Comparison of ENCODE assay signal across 16 cellular contexts in genomic region chr2:168639024-168639423, GRCh38.
A peak's percentile ranks its signal among the peaks of the same experiment; 100 is the strongest.
DNase-seq lines count a peak whose midpoint lies in the region; ATAC-seq and TF ChIP-seq lines count a peak whose summit lies in the region.
"Had no signal": no experiment of that assay in that cellular context is flagged by ENCODE, and none has a peak within 500 bp of the region (broad histone marks: within the 10 kb centered on the region; RNA-seq: fewer than 3 reads in every experiment).

No MANE protein-coding gene starts in this region.

- no peak overlapping the region for H3K18ac ChIP-seq in trophoblast cell (ENCODE audit: low read length)

- H3K27me3 ChIP-seq in right atrium auricular region (no peaks in the 10 kb centered on the region), trophoblast cell (ENCODE audit: insufficient read depth, low read length) (no peaks in the 10 kb centered on the region)
- H3K27me3 ChIP-seq: thyroid gland had no signal

- H3K27ac ChIP-seq in right atrium auricular region, result peak overlapping the region; percentile 79 to 89
- H3K27ac ChIP-seq in trophoblast cell (ENCODE audit: low read depth, low read length), result peak overlapping the region; percentile 31
- H3K27ac ChIP-seq: thyroid gland had no signal

- H4K8ac ChIP-seq in trophoblast cell (ENCODE audit: low read depth, low read length), result no peak overlapping the region

- no peak overlapping the region for H3K4ac ChIP-seq in trophoblast cell (ENCODE audit: low read depth, low read length)

- peaks cover 2% of the 10 kb centered on the region for H3K79me2 ChIP-seq in trophoblast cell (ENCODE audit: control insufficient read depth, insufficient read depth, low read length, poor library complexity)

- no peak for ATAC-seq in Right ventricle myocardium superior (ENCODE audit: poor library complexity)
- no peak for ATAC-seq in HG02884 (IDR thresholded peaks at IDR 0.05; ENCODE audit: unreplicated experiment)
- ATAC-seq in HG02571 (IDR thresholded peaks at IDR 0.05; ENCODE audit: unreplicated experiment), result no peak
- ATAC-seq: effector memory CD8-positive, alpha-beta T cell; stimulated activated effector memory CD8-positive, alpha-beta T cell treated with anti-CD3 and anti-CD28 coated beads, Interleukin-12 subunit alpha, Interleukin-12 subunit beta, amount 100 ng/mL, for 72 hours had no signal

- no peak overlapping the region for H3K9ac ChIP-seq in trophoblast cell (ENCODE audit: low read length)

- H3K36me3 ChIP-seq in right atrium auricular region, result no peaks in the 10 kb centered on the region
- no peaks in the 10 kb centered on the region for H3K36me3 ChIP-seq in trophoblast cell (ENCODE audit: control insufficient read depth in 1 of 2, insufficient read depth in 2 of 2, low read length in 2 of 2)
- H3K36me3 ChIP-seq: thyroid gland had no signal

- no peak overlapping the region for H4K12ac ChIP-seq in trophoblast cell (ENCODE audit: low read depth, low read length)

- no peaks in the 10 kb centered on the region for H3K9me3 ChIP-seq in right atrium auricular region
- no peaks in the 10 kb centered on the region for H3K9me3 ChIP-seq in trophoblast cell (ENCODE audit: insufficient read depth, low read depth, low read length)
- H3K9me3 ChIP-seq: thyroid gland had no signal

- no peak overlapping the region for H3K14ac ChIP-seq in trophoblast cell (ENCODE audit: low read length)

- no peak overlapping the region for H2BK5ac ChIP-seq in trophoblast cell (ENCODE audit: low read depth, low read length, poor library complexity)

- H2AFZ ChIP-seq in trophoblast cell (ENCODE audit: insufficient read depth, low read length, poor library complexity), result no peak overlapping the region

- no peak overlapping the region for H2BK12ac ChIP-seq in trophoblast cell (ENCODE audit: low read length)

- H3K23ac ChIP-seq in trophoblast cell (ENCODE audit: low read length), result no peak overlapping the region

- intact Hi-C loops in Right ventricle myocardium superior (cut with DNase I), result no loop called here

- TF ChIP-seq CTCF in right atrium auricular region (IDR thresholded peaks at IDR 0.05), result no peak
- TF ChIP-seq CTCF in fibroblast of villous mesenchyme (IDR thresholded peaks at IDR 0.05; ENCODE audit: insufficient read depth, low read depth, low read length), result no peak

- H3K4me3 ChIP-seq in right atrium auricular region, result no peak overlapping the region
- no peak overlapping the region for H3K4me3 ChIP-seq in fibroblast of villous mesenchyme (ENCODE audit: low read depth, low read length)
- no peak overlapping the region for H3K4me3 ChIP-seq in trophoblast cell (ENCODE audit: low read depth, low read length)
- H3K4me3 ChIP-seq: thyroid gland had no signal

- H2BK120ac ChIP-seq in trophoblast cell (ENCODE audit: insufficient read depth, low read length, poor library complexity), result no peak overlapping the region

- DNase-seq in right atrium auricular region (ENCODE audit: low spot score), result no peak
- DNase-seq in Right ventricle myocardium superior, result no peak
- peak; percentile 72 for DNase-seq in fibroblast of villous mesenchyme (ENCODE audit: low read depth)
- DNase-seq in trophoblast cell, result peak; percentile 36 to 49
- DNase-seq in C1 segment of cervical spinal cord (lab: John Stamatoyannopoulos, UW), result no peak
- no peak for DNase-seq in DMS79 (lab: John Stamatoyannopoulos, UW)
- DNase-seq: activated CD4-positive, CD25-positive, alpha-beta regulatory T cell treated with anti-CD3 and anti-CD28 coated beads, Interleukin-2, amount 50 U/mL, for 72 hours; CD4-positive, alpha-beta memory T cell; effector memory CD8-positive, alpha-beta T cell; nephron progenitor cell; NK-92 treated with Interleukin-12 subunit alpha and Interleukin-12 subunit beta, amount 100 ng/mL, for 24 hours; T-helper 9 cell had no signal

- no CpG with 5 or more reads among the region's 2 CpGs for WGBS in trophoblast cell (ENCODE audit: extremely low coverage, insufficient coverage, insufficient read length)

- peaks cover 0 to 67% of the 10 kb centered on the region in 2 donors for H3K4me1 ChIP-seq in right atrium auricular region
- H3K4me1 ChIP-seq in trophoblast cell (ENCODE audit: control insufficient read depth in 1 of 2, insufficient read depth in 2 of 2, low read length in 2 of 2), result peaks cover 10 to 13% of the 10 kb centered on the region in 2 experiments

- H3K4me2 ChIP-seq in trophoblast cell (ENCODE audit: low read length), result peak overlapping the region; percentile 39

- H2AK5ac ChIP-seq in trophoblast cell (ENCODE audit: low read length), result no peak overlapping the region

- H4K91ac ChIP-seq in trophoblast cell (ENCODE audit: low read depth, low read length), result no peak overlapping the region

- H3K79me1 ChIP-seq in trophoblast cell (ENCODE audit: low read length), result peaks cover 9% of the 10 kb centered on the region

Comparison
In these comparisons a context has a peak if more than half of its experiments do, and no peak if none do; other contexts are left out.
1. DNase-seq: peak in fibroblast of villous mesenchyme (single experiment) and trophoblast cell (2 of 2); none in right atrium auricular region (single experiment), Right ventricle myocardium superior (single experiment), C1 segment of cervical spinal cord (0 of 14) and DMS79 (single experiment).